15 cellular contexts compared by ENCODE assay signal in genomic region chr11:130947481-130947880, GRCh38.
"Had no signal": no experiment of that assay in that cellular context is flagged by ENCODE, and none has a peak within 500 bp of the region (broad histone marks: within the 10 kb centered on the region; RNA-seq: fewer than 3 reads in every experiment).

No MANE protein-coding gene starts in this region.

- H3K36me3 Mint-ChIP-seq: mesothelial cell of epicardium; neural progenitor cell; stimulated activated memory B cell treated with anti-CD40 and anti-IgM and Interleukin-4, amounts not matched to agents 10 μg/mL and 1 μg/mL and 100 μg/mL, for 72 hours; type B pancreatic cell had no signal

- H3K9me3 Mint-ChIP-seq: activated B cell treated with CpG ODN at 0.5 μM for 24 hours; activated T-helper 2 cell treated with anti-CD3 and anti-CD28 coated beads, Interferon-gamma antibody, Interleukin-2, Interleukin-4, amounts not matched to agents 10 μg/mL and 5 μg/mL and 100 μg/mL, durations not matched to agents 14 hours and 24 hours and 36 hours; mesothelial cell of epicardium; neural progenitor cell; stimulated activated memory B cell treated with anti-CD40 and anti-IgM and Interleukin-4, amounts not matched to agents 10 μg/mL and 1 μg/mL and 100 μg/mL, for 72 hours; type B pancreatic cell had no signal

- H3K4me1 Mint-ChIP-seq: activated B cell treated with CpG ODN at 0.5 μM for 24 hours, mesothelial cell of epicardium, neural progenitor cell had no signal

- H3K27ac Mint-ChIP-seq: activated B cell treated with CpG ODN at 0.5 μM for 24 hours; activated T-helper 2 cell treated with anti-CD3 and anti-CD28 coated beads, Interferon-gamma antibody, Interleukin-2, Interleukin-4, amounts not matched to agents 10 μg/mL and 5 μg/mL and 100 μg/mL, durations not matched to agents 14 hours and 24 hours and 36 hours; mesothelial cell of epicardium; neural progenitor cell; stimulated activated memory B cell treated with anti-CD40 and anti-IgM and Interleukin-4, amounts not matched to agents 10 μg/mL and 1 μg/mL and 100 μg/mL, for 72 hours; type B pancreatic cell had no signal

- H3K4me3 Mint-ChIP-seq: activated B cell treated with CpG ODN at 0.5 μM for 24 hours; mesothelial cell of epicardium; neural progenitor cell; stimulated activated memory B cell treated with anti-CD40 and anti-IgM and Interleukin-4, amounts not matched to agents 10 μg/mL and 1 μg/mL and 100 μg/mL, for 72 hours; type B pancreatic cell had no signal

- H3K4me3 ChIP-seq: dorsolateral prefrontal cortex, gastrocnemius medialis, neural progenitor cell, pancreas had no signal

- DNase-seq: activated B cell treated with CpG ODN at 0.5 μM for 24 hours; activated CD4-positive, alpha-beta T cell treated with anti-CD3 and anti-CD28 coated beads, Interleukin-2, amount 50 U/mL, for 1 hour; activated naive CD4-positive, alpha-beta T cell treated with anti-CD3 and anti-CD28 coated beads, Interleukin-2, amount 50 U/mL, for 16 hours; brain microvascular endothelial cell; dorsolateral prefrontal cortex; gastrocnemius medialis; kidney glomerular epithelial cell; pancreas; substantia nigra; T-helper 2 cell had no signal

- H3K27ac ChIP-seq: brain microvascular endothelial cell, gastrocnemius medialis, neural progenitor cell, pancreas had no signal
